Comparison of ENCODE assay signal across 8 cellular contexts in the genomic region with DNA sequence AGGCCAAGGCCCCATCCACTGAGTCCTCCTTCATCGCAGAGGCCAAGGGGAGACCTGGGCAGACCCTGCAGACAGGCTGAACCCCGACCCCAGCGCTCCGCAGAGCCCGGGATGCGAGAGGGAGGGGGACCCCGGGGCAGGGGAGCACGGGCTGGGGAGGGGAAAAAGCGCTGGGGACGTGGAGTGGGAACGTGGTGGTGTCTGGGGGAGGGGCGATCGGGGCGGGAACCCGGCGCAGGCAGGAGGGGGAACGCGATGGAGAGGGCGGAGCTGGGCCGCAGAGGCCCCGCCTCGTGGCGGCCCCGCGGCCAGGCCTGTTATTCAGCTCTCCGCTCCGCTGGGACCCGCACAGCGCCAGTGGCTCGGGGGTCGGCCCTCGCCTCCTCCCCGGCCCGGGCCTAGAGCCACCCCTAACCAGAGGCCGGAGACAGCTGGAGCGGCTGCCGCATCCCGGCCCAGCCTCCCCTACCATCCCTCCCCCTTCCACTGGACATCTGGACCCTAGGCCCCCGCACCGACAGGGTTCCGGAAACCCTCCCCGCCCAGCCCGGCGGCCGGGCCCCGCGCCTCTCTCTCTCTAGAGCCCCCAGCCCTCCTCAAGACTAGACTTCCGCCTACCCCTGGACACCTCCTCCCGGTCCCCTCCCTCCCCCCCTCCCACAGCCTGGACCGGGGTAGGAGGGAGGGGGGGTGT. TPM values are rescaled to one million over a fixed set of nuclear protein-coding genes. Genes with fewer than 3 reads are reported as not detected.
A peak's percentile ranks its signal among the peaks of the same experiment; 100 is the strongest.
DNase-seq lines count a peak whose midpoint lies in the region; ATAC-seq and TF ChIP-seq lines count a peak whose summit lies in the region.

ARHGEF25 (plus strand) TSS at position 320 of the 694 bp plus-strand sequence. CDS start 460 bp downstream, outside the sequence.

- POLR2A ChIA-PET in CD4-positive, alpha-beta T cell (lab: Charles Lee), result interaction anchor here (0.9 to 1.2 kb wide), 2 partner anchors 11 to 20 kb away, joined by 3 to 7 read pairs; partner anchors contain the start of gene PIP4K2C

- CTCF ChIA-PET in CD4-positive, alpha-beta T cell (lab: Charles Lee), result no interaction called here

- H3K27me3 Mint-ChIP-seq in CD4-positive, alpha-beta T cell, result peaks cover 50% of the 10 kb centered on the region

- H3K9me3 ChIP-seq in CD4-positive, alpha-beta T cell (ENCODE audit: control insufficient read depth, low read length), result no peaks in the 10 kb centered on the region
- H3K9me3 ChIP-seq in thymus (ENCODE audit: control insufficient read depth), result no peaks in the 10 kb centered on the region

- TF ChIP-seq CTCF in CD4-positive, alpha-beta T cell (IDR thresholded peaks at IDR 0.05), result no peak
- TF ChIP-seq CTCF in epithelial cell of proximal tubule (conservative IDR thresholded peaks at IDR 0.05; ENCODE audit: low read depth, low read length), result no peak

- H3K36me3 Mint-ChIP-seq in CD4-positive, alpha-beta T cell (ENCODE audit: low read depth), result peaks cover 8% of the 10 kb centered on the region

- DNase-seq in CD4-positive, alpha-beta T cell, result peak in 3 of 10 experiments; percentile 23 to 52 (median 26)
- DNase-seq in NCI-H2227 (lab: John Stamatoyannopoulos, UW; ENCODE audit: unreplicated experiment) (peak; percentile 77), epithelial cell of proximal tubule (ENCODE audit: low read depth) (no peak), mucosa of gallbladder (ENCODE audit: low spot score) (peak; percentile 61)
- DNase-seq in activated CD8-positive, alpha-beta memory T cell treated with anti-CD3 and anti-CD28 coated beads, Interleukin-2, amount 50 U/mL, for 4 hours, result peak; percentile 58

- no peak within 1 kb of the TSS for H3K27ac ChIP-seq in CD4-positive, alpha-beta T cell (ENCODE audit: low read depth, low read length)
- H3K27ac ChIP-seq in thymus (ENCODE audit: low read depth), result no peak within 1 kb of the TSS

- H3K4me3 ChIP-seq in epithelial cell of proximal tubule (ENCODE audit: low read depth, low read length) (peak within 1 kb of the TSS; percentile 60), thymus (ENCODE audit: low read length) (peak within 1 kb of the TSS; percentile 56)

- intact Hi-C loops in CD4-positive, alpha-beta T cell (cut with DNase I, micrococcal nuclease), result no loop called here

- H3K27ac Mint-ChIP-seq in CD4-positive, alpha-beta T cell, result no peak within 1 kb of the TSS

- peaks cover 16% of the 10 kb centered on the region for H3K4me1 Mint-ChIP-seq in CD4-positive, alpha-beta T cell (ENCODE audit: low read depth)

- no peaks in the 10 kb centered on the region for H3K9me3 Mint-ChIP-seq in CD4-positive, alpha-beta T cell

- peaks cover 8% of the 10 kb centered on the region for H3K4me1 ChIP-seq in thymus (ENCODE audit: control insufficient read depth, insufficient read depth, low read length)

- H3K36me3 ChIP-seq in thymus (ENCODE audit: control insufficient read depth, insufficient read depth), result peaks cover 19% of the 10 kb centered on the region

- peak within 1 kb of the TSS; percentile 86 for H3K4me3 Mint-ChIP-seq in CD4-positive, alpha-beta T cell

- WGBS in thymus, result 1% methylated on average over 50 of the region's 50 CpGs

- peak; percentile 71 for ATAC-seq in CD4-positive, alpha-beta T cell (ENCODE audit: poor library complexity)
- ATAC-seq in GM21529 (IDR thresholded peaks at IDR 0.05; ENCODE audit: unreplicated experiment) (peak; percentile 39), HG02840 (IDR thresholded peaks at IDR 0.05; ENCODE audit: low FRiP score, unreplicated experiment) (no peak)

- peaks cover 32% of the 10 kb centered on the region for H3K27me3 ChIP-seq in CD4-positive, alpha-beta T cell (ENCODE audit: control insufficient read depth, insufficient read depth, low read length)
- peaks cover 22% of the 10 kb centered on the region for H3K27me3 ChIP-seq in thymus (ENCODE audit: control insufficient read depth, insufficient read depth)

RNA-seq across cellular contexts. Expression of gene ARHGEF25, which starts in this region (rescaled TPM):
- under 1 TPM; 0.25 to 0.27 TPM for total RNA-seq in CD4-positive, alpha-beta T cell
- total RNA-seq in epithelial cell of proximal tubule (1.3 and 6.2 TPM in 2 replicates), mucosa of gallbladder (26.2 TPM)
- 8.5 TPM for polyA plus RNA-seq in thymus

Comparison
In these comparisons a context has a peak if more than half of its experiments do, and no peak if none do; other contexts are left out.
1. Peak in ATAC-seq in CD4-positive, alpha-beta T cell; RNA of the gene not detected or under 1 TPM.